2 cellular contexts compared by ENCODE assay signal in the genomic region with DNA sequence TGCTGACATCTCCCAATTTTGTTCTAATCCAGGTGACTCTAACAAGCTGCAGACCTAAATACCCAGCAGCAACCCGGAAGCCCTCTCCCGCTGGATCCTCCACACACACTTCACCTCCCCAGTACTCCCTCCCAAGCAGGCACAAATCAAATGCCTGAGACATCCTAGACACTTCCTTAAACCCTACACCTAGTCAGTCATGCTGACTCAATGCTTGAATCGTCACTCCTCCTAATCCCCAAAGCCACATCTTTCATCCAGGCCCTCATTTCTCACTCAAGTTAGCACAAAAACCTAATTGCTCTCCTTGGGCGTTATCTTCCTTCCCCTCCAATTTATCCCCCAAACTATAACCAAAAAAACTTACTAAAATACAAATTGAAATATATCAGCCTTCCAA.
TF ChIP-seq lines count a peak whose summit lies in the region.

No MANE protein-coding gene starts in this region.

TF ChIP-seq in GM12891, 5 proteins besides CTCF, POLR2A, EP300 and RAD21 (continued from another document):
- 0 out of 2 replicates have a peak, but pooled peaks have one; percentile 4 for TF ChIP-seq POLR2AphosphoS5 (IDR thresholded peaks at IDR 0.05; ENCODE audit: low read depth, low read length)

TF ChIP-seq in K562, 482 proteins besides CTCF, POLR2A, EP300 and RAD21 (continued from another document):
- TF ChIP-seq ARID1B (IDR thresholded peaks at IDR 0.05), result 0 out of 2 replicates have a peak, but pooled peaks have one; percentile 18
- TF ChIP-seq ZNF77 (CRISPR knock-in tag; IDR thresholded peaks at IDR 0.05), result no peak
- TF ChIP-seq, protein P1, sequence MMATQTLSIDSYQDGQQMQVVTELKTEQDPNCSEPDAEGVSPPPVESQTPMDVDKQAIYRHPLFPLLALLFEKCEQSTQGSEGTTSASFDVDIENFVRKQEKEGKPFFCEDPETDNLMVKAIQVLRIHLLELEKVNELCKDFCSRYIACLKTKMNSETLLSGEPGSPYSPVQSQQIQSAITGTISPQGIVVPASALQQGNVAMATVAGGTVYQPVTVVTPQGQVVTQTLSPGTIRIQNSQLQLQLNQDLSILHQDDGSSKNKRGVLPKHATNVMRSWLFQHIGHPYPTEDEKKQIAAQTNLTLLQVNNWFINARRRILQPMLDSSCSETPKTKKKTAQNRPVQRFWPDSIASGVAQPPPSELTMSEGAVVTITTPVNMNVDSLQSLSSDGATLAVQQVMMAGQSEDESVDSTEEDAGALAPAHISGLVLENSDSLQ (IDR thresholded peaks at IDR 0.05), result peak; percentile 25; the same call in 1 of the 2 replicates
- TF ChIP-seq, protein P2, sequence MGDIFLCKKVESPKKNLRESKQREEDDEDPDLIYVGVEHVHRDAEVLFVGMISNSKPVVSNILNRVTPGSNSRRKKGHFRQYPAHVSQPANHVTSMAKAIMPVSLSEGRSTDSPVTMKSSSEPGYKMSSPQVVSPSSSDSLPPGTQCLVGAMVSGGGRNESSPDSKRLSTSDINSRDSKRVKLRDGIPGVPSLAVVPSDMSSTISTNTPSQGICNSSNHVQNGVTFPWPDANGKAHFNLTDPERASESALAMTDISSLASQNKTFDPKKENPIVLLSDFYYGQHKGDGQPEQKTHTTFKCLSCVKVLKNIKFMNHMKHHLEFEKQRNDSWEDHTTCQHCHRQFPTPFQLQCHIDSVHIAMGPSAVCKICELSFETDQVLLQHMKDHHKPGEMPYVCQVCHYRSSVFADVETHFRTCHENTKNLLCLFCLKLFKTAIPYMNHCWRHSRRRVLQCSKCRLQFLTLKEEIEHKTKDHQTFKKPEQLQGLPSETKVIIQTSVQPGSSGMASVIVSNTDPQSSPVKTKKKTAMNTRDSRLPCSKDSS (IDR thresholded peaks at IDR 0.05; ENCODE audit: low read depth, partially characterized antibody), result no peak
- peak; percentile 64; the same call in 1 of the 2 replicates for TF ChIP-seq SUPT5H (IDR thresholded peaks at IDR 0.05)
- TF ChIP-seq HDAC1 (IDR thresholded peaks at IDR 0.05), result 0 out of 4 replicates have a peak, but pooled peaks of 1 of the 2 experiments have one; percentile 25
- peak; percentile 48 for TF ChIP-seq MEIS2 (IDR thresholded peaks at IDR 0.05; ENCODE audit: partially characterized antibody)
- peak; percentile 66 for TF ChIP-seq SPI1 (IDR thresholded peaks at IDR 0.05; ENCODE audit: borderline replicate concordance, low read depth, low read length)
